11 cellular contexts compared by ENCODE assay signal in the genomic region with DNA sequence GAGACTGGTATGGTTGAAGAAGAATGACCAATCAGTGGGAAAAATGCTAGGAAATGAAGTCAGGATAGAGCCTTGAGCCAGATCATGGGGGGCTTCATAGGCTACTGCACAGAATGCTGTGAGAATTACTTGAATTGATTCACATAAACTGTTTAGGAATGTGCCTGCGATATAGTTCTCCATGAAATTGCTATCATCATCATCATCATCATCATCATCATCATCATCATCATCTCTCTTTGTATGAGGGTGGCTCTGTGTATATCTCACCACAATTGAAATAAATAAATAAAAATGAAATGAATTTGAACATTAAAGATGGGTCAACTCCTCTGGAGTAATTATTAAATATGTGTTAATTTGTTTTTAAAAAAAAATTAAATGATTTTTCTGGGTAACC.
"Had no signal": no experiment of that assay in that cellular context is flagged by ENCODE, and none has a peak within 500 bp of the region (broad histone marks: within the 10 kb centered on the region; RNA-seq: fewer than 3 reads in every experiment).

No MANE protein-coding gene starts in this region.

- H2AFZ ChIP-seq: GM23248, GM23338 had no signal

- H3K9me3 Mint-ChIP-seq: HFFc6 had no signal

- H3K27ac Mint-ChIP-seq: GM23338, H9, HFFc6 had no signal

- H3K36me3 ChIP-seq: HAP-1 had no signal

- H3K4me2 ChIP-seq: GM23338 had no signal

- H3K4me3 Mint-ChIP-seq: GM23338, H9, HFFc6 had no signal

- H3K27ac ChIP-seq: GM23248 had no signal

- FAIRE-seq: H1, H54 had no signal

- H3K4me1 ChIP-seq: HAP-1 had no signal

- DNase-seq: GM23248, GOT3, H7, H9, HCEC 1CT, HFFc6 had no signal

- H3K9me3 ChIP-seq: HAP-1 had no signal

- ATAC-seq: GM23338, HCT116 had no signal

- H3K4me3 ChIP-seq: GM23248, GM23338, HAP-1 had no signal

- H3K9ac ChIP-seq: GM23248 had no signal
